Comparison of ENCODE assay signal across 22 cellular contexts in the genomic region with DNA sequence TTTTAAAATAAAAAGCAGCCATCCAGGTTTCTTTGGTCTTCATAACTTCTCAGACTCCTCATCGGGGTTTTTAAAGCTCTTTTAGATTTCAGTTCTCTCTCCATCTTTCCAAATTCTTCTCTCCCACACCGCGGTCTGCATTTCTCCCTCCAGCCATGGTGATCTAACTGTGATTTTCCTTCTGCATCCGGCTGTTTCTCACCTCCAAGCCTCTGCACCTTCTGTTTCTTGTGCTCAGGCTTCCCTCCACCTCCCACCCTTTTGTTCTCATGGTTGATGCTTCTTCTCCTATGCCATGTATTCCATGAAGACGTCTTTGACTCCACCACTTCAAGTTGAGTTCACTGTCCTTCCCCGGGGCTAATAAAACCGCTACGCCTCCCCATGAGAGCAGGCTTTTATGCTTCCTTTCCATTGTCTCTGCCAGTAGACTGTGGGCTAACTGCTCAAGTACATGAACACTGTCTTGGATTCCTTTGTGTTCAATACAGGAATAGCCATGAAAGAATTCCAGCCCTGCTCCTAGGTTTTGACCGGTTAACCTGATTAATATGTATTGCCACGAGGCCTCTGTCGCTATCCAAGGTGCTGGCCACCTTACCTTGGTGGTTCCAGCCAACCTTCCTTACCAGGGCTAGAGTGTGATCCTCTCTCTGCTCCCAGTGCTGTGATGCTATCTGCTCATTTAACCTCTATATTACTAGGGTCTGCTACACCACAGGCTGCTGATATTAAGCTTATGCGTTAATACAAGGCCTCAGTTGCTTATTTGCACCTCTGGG.
A peak's percentile ranks its signal among the peaks of the same experiment; 100 is the strongest.
DNase-seq lines count a peak whose midpoint lies in the region; ATAC-seq, FAIRE-seq and TF ChIP-seq lines count a peak whose summit lies in the region.
"Had no signal": no experiment of that assay in that cellular context is flagged by ENCODE, and none has a peak within 500 bp of the region (broad histone marks: within the 10 kb centered on the region; RNA-seq: fewer than 3 reads in every experiment).

No MANE protein-coding gene starts in this region.

- FAIRE-seq in GM12878 (lab: Jason Lieb, UNC) (no peak), urothelium cell line (lab: Jason Lieb, UNC) (no peak)
- FAIRE-seq: GM12892 had no signal

- H3K36me3 Mint-ChIP-seq in activated CD4-positive, alpha-beta T cell treated with anti-CD3 and anti-CD28 coated beads, Interleukin-2, amount 10 ng/mL, durations not matched to agents 24 days and 14 days (ENCODE audit: low read depth), result no peaks in the 10 kb centered on the region
- H3K36me3 Mint-ChIP-seq: immature natural killer cell; stimulated activated naive B cell treated with anti-CD40 and anti-IgM and Interleukin-4, amounts not matched to agents 10 μg/mL and 1 μg/mL and 100 μg/mL, for 72 hours had no signal

- no peaks in the 10 kb centered on the region for H3K9me3 Mint-ChIP-seq in activated CD4-positive, alpha-beta T cell treated with anti-CD3 and anti-CD28 coated beads, Interleukin-2, amount 10 ng/mL, durations not matched to agents 24 days and 14 days
- H3K9me3 Mint-ChIP-seq: activated B cell treated with CpG ODN at 0.5 μM for 24 hours; dendritic cell treated with granulocyte-macrophage colony-stimulating factor and Interleukin-4, amounts not matched to agents 40 ng/mL and 50 ng/mL, for 4 days had no signal

- TF ChIP-seq POLR2A in GM12878 (IDR thresholded peaks at IDR 0.05; ENCODE audit: low read depth, low read length), result no peak

- in situ Hi-C loops in GM12878 (cut with MboI), result no loop called here

- no peak overlapping the region for H3K27ac Mint-ChIP-seq in activated CD4-positive, alpha-beta T cell treated with anti-CD3 and anti-CD28 coated beads, Interleukin-2, amount 10 ng/mL, durations not matched to agents 24 days and 14 days
- H3K27ac Mint-ChIP-seq: activated B cell treated with CpG ODN at 0.5 μM for 24 hours; activated CD8-positive, alpha-beta T cell treated with anti-CD3 and anti-CD28 coated beads, Interleukin-2, amount 10 ng/mL, durations not matched to agents 7 days and 5 days; dendritic cell treated with granulocyte-macrophage colony-stimulating factor and Interleukin-4, amounts not matched to agents 40 ng/mL and 50 ng/mL, for 4 days; immature natural killer cell; stimulated activated naive B cell treated with anti-CD40 and anti-IgM and Interleukin-4, amounts not matched to agents 10 μg/mL and 1 μg/mL and 100 μg/mL, for 72 hours had no signal

- H3K9ac ChIP-seq in GM12878 (ENCODE audit: control insufficient read depth, insufficient read depth, low read length), result no peak overlapping the region

- H3K4me1 Mint-ChIP-seq in activated CD4-positive, alpha-beta T cell treated with anti-CD3 and anti-CD28 coated beads, Interleukin-2, amount 10 ng/mL, durations not matched to agents 24 days and 14 days, result no peaks in the 10 kb centered on the region
- H3K4me1 Mint-ChIP-seq: activated B cell treated with CpG ODN at 0.5 μM for 24 hours; immature natural killer cell; stimulated activated naive B cell treated with anti-CD40 and anti-IgM and Interleukin-4, amounts not matched to agents 10 μg/mL and 1 μg/mL and 100 μg/mL, for 72 hours had no signal

- no peaks in the 10 kb centered on the region for H3K27me3 Mint-ChIP-seq in activated CD4-positive, alpha-beta T cell treated with anti-CD3 and anti-CD28 coated beads, Interleukin-2, amount 10 ng/mL, durations not matched to agents 24 days and 14 days
- H3K27me3 Mint-ChIP-seq: activated B cell treated with CpG ODN at 0.5 μM for 24 hours; dendritic cell treated with granulocyte-macrophage colony-stimulating factor and Interleukin-4, amounts not matched to agents 40 ng/mL and 50 ng/mL, for 4 days had no signal

- no peak for TF ChIP-seq EP300 in GM12878 (IDR thresholded peaks at IDR 0.05; ENCODE audit: borderline replicate concordance in 1 of 2, control insufficient read depth in 1 of 2, low read depth in 2 of 2, low read length in 2 of 2)

- DNase-seq in activated CD4-positive, alpha-beta T cell treated with anti-CD3 and anti-CD28 coated beads, Interleukin-2, amount 10 ng/mL, durations not matched to agents 24 days and 14 days, result peak; percentile 53
- no peak for DNase-seq in activated CD4-positive, alpha-beta T cell treated with anti-CD3 and anti-CD28 coated beads, Interleukin-2, amount 50 U/mL, for 48 hours
- no peak for DNase-seq in GM12878 (ENCODE audit: low read depth, low spot score)
- peak; percentile 54 for DNase-seq in islet precursor cell
- DNase-seq in urothelium cell line (ENCODE audit: low spot score), result peak; percentile 7
- no peak for DNase-seq in upper lobe of right lung
- DNase-seq in AG08395 (ENCODE audit: low spot score), result no peak
- DNase-seq: activated B cell treated with CpG ODN at 0.5 μM for 24 hours; activated CD8-positive, alpha-beta T cell treated with anti-CD3 and anti-CD28 coated beads, Interleukin-2, amount 10 ng/mL, durations not matched to agents 7 days and 5 days; BE2C; COR-L47; DMS79 treated with DMSO at 0.1 percent for 48 hours; immature natural killer cell; KG1; left ventricle myocardium superior; NCI-H2171; NCI-H526; stimulated activated CD4-positive, alpha-beta T cell treated with anti-CD3 and anti-CD28 coated beads, Interleukin-1b, Interleukin-23, amount 100 ng/mL, for 48 hours; stimulated activated naive B cell treated with anti-CD40 and anti-IgM and Interleukin-4, amounts not matched to agents 10 μg/mL and 1 μg/mL and 100 μg/mL, for 72 hours had no signal

- H3K4me3 ChIP-seq in GM12878 (no peak overlapping the region), upper lobe of right lung (no peak overlapping the region)

- no peak overlapping the region for H3K4me2 ChIP-seq in GM12878 (ENCODE audit: control insufficient read depth, insufficient read depth)

- WGBS in GM12878 (ENCODE audit: insufficient coverage, insufficient replicate concordance, low lambda C conversion rate, missing lambda C conversion rate), result 34% methylated on average over 12 of the region's 12 CpGs

- H3K36me3 ChIP-seq in GM12878 (ENCODE audit: control insufficient read depth in 2 of 2, insufficient read depth in 2 of 2, low read length in 1 of 2), result no peaks in the 10 kb centered on the region
- H3K36me3 ChIP-seq in upper lobe of right lung, result no peaks in the 10 kb centered on the region
- H3K36me3 ChIP-seq: BE2C had no signal

- H3K79me2 ChIP-seq in GM12878 (ENCODE audit: control insufficient read depth, insufficient read depth, low read length), result no peaks in the 10 kb centered on the region

- H3K27me3 ChIP-seq in GM12878 (replicated peaks in 1 of 2; ENCODE audit: control insufficient read depth in 2 of 2, insufficient read depth in 2 of 2, low read length in 1 of 2) (no peaks in the 10 kb centered on the region), upper lobe of right lung (no peaks in the 10 kb centered on the region)
- H3K27me3 ChIP-seq: BE2C had no signal

- H3K27ac ChIP-seq in GM12878 (ENCODE audit: control insufficient read depth, insufficient read depth) (no peak overlapping the region), upper lobe of right lung (no peak overlapping the region)

- H3K9me3 ChIP-seq in GM12878 (replicated peaks; ENCODE audit: control insufficient read depth, insufficient read depth, low read length) (no peaks in the 10 kb centered on the region), upper lobe of right lung (no peaks in the 10 kb centered on the region)
- H3K9me3 ChIP-seq: BE2C had no signal

- intact Hi-C loops in activated CD4-positive, alpha-beta T cell treated with anti-CD3 and anti-CD28 coated beads, Interleukin-2, amount 10 ng/mL, durations not matched to agents 24 days and 14 days (cut with micrococcal nuclease), result no loop called here
- intact Hi-C loops in GM12878 (cut with micrococcal nuclease; ENCODE audit: unreplicated experiment) (no loop called here), upper lobe of right lung (cut with DNase I) (no loop called here)

- BruUV-seq in GM12878 (replicated peaks; lab: Mats Ljungman, UMichigan), result no TSS peak

- H2AFZ ChIP-seq in GM12878 (ENCODE audit: control insufficient read depth, low read depth, low read length), result no peak overlapping the region

- H3K4me1 ChIP-seq in GM12878 (ENCODE audit: control insufficient read depth, insufficient read depth, low read length) (no peaks in the 10 kb centered on the region), upper lobe of right lung (no peaks in the 10 kb centered on the region)
- H3K4me1 ChIP-seq: BE2C had no signal

- TF ChIP-seq RAD21 in GM12878 (IDR thresholded peaks at IDR 0.05; ENCODE audit: insufficient read depth, low read depth, low read length), result no peak

- no peak overlapping the region for H3K4me3 Mint-ChIP-seq in activated CD4-positive, alpha-beta T cell treated with anti-CD3 and anti-CD28 coated beads, Interleukin-2, amount 10 ng/mL, durations not matched to agents 24 days and 14 days
- H3K4me3 Mint-ChIP-seq: activated B cell treated with CpG ODN at 0.5 μM for 24 hours; activated CD8-positive, alpha-beta T cell treated with anti-CD3 and anti-CD28 coated beads, Interleukin-2, amount 10 ng/mL, durations not matched to agents 7 days and 5 days; dendritic cell treated with granulocyte-macrophage colony-stimulating factor and Interleukin-4, amounts not matched to agents 40 ng/mL and 50 ng/mL, for 4 days; immature natural killer cell; stimulated activated naive B cell treated with anti-CD40 and anti-IgM and Interleukin-4, amounts not matched to agents 10 μg/mL and 1 μg/mL and 100 μg/mL, for 72 hours had no signal

- RAD21 ChIA-PET in GM12878 (lab: Charles Lee; ENCODE audit: unreplicated experiment), result no interaction called here

- ATAC-seq in GM12878, result no peak
- ATAC-seq in GM19351 (IDR thresholded peaks at IDR 0.05; ENCODE audit: unreplicated experiment), result no peak
- no peak for ATAC-seq in upper lobe of right lung
- ATAC-seq: activated CD8-positive, alpha-beta T cell treated with anti-CD3 and anti-CD28 coated beads, Interleukin-2, amount 10 ng/mL, durations not matched to agents 7 days and 5 days; left ventricle myocardium superior; stimulated activated naive B cell treated with anti-CD40 and anti-IgM and Interleukin-4, amounts not matched to agents 10 μg/mL and 1 μg/mL and 100 μg/mL, for 72 hours had no signal

- no peak for TF ChIP-seq CTCF in GM12878 (IDR thresholded peaks at IDR 0.05 in 2 of 3, conservative IDR thresholded peaks at IDR 0.05 in 1 of 3; ENCODE audit: control insufficient read depth in 2 of 3, extremely low read depth in 1 of 3, insufficient read depth in 1 of 3, low read depth in 3 of 3, low read length in 3 of 3)
- no peak for TF ChIP-seq CTCF in upper lobe of right lung (IDR thresholded peaks at IDR 0.05)

- H4K20me1 ChIP-seq in GM12878 (ENCODE audit: control insufficient read depth, insufficient read depth), result no peaks in the 10 kb centered on the region

- CTCF ChIA-PET in GM12878 (lab: Yijun Ruan, JAX), result no interaction called here

- POLR2A ChIA-PET in GM12878 (lab: Charles Lee), result interaction anchor here (0.6 kb wide), 1 partner anchor 15 kb away, joined by 4 read pairs; no protein-coding TSS in a partner anchor

- SMC1A ChIA-PET in GM12878 (lab: Charles Lee; ENCODE audit: uncharacterized antibody, unreplicated experiment), result no interaction called here

TF ChIP-seq in GM12878, 131 proteins besides CTCF, POLR2A, EP300 and RAD21 (continues in another document):
- TF ChIP-seq LARP7 (IDR thresholded peaks at IDR 0.05), result no peak
- no peak for TF ChIP-seq NFIC (IDR thresholded peaks at IDR 0.05; ENCODE audit: low read depth, low read length)
- TF ChIP-seq PML (IDR thresholded peaks at IDR 0.05; ENCODE audit: low read length), result no peak
- TF ChIP-seq RAD51 (IDR thresholded peaks at IDR 0.05), result no peak

Comparison
In these comparisons a context has a peak if more than half of its experiments do, and no peak if none do; other contexts are left out.
1. DNase-seq: peak in activated CD4-positive, alpha-beta T cell treated with anti-CD3 and anti-CD28 coated beads, Interleukin-2, amount 10 ng/mL, durations not matched to agents 24 days and 14 days (single experiment), islet precursor cell (single experiment) and urothelium cell line (single experiment); none in activated CD4-positive, alpha-beta T cell treated with anti-CD3 and anti-CD28 coated beads, Interleukin-2, amount 50 U/mL, for 48 hours (0 of 2), GM12878 (single experiment), upper lobe of right lung (single experiment) and AG08395 (single experiment).